ENCODE assay signal across 20 cellular contexts in the genomic region with DNA sequence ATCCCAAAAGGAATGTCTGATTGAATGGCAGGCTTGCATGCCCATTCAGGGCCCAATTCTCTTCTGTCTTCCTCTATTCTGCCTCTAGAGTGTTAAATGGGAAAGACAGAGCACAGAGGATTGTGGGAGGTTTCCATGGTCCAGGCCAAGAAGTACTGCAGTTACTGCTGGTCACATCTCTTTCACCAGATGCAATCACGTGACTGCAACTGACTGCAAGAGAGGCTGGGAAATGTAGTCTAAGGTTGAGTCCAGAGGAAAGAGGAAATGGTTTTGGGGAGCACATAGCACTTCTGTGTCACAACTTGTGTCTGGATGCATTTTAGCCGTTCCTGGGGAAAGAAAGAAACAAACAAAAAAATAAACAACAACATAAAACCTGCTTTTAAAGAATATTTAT.
DNase-seq lines count a peak whose midpoint lies in the region; ATAC-seq, FAIRE-seq and TF ChIP-seq lines count a peak whose summit lies in the region.
"Had no signal": no experiment of that assay in that cellular context is flagged by ENCODE, and none has a peak within 500 bp of the region (broad histone marks: within the 10 kb centered on the region; RNA-seq: fewer than 3 reads in every experiment).

No MANE protein-coding gene starts in this region.

- 0% methylated on average over 2 of the region's 2 CpGs for WGBS in K562 (ENCODE audit: insufficient coverage, low coverage, missing lambda C conversion rate)

- H4K20me1 ChIP-seq in K562 (replicated peaks; ENCODE audit: control insufficient read depth, insufficient read depth, low read length) = no peaks in the 10 kb centered on the region

- TF ChIP-seq POLR2A in K562 (conservative IDR thresholded peaks at IDR 0.05) = no peak
- no peak for TF ChIP-seq POLR2A in GM18505 (IDR thresholded peaks at IDR 0.05; ENCODE audit: borderline replicate concordance, extremely low read depth, insufficient read depth, insufficient read length)

- no peaks in the 10 kb centered on the region; the same call in 1 of the 2 replicates for H3K9me3 ChIP-seq in K562 (replicated peaks; ENCODE audit: control insufficient read depth, insufficient read depth, low read depth, low read length)
- H3K9me3 ChIP-seq: breast epithelium, MG63 had no signal

- no peak overlapping the region for H2AFZ ChIP-seq in K562 (ENCODE audit: low read depth, low read length)

- TF ChIP-seq CTCF in K562 (IDR thresholded peaks at IDR 0.05 in 2 of 3, conservative IDR thresholded peaks at IDR 0.05 in 1 of 3; ENCODE audit: insufficient read depth in 2 of 3, low read depth in 1 of 3, low read length in 3 of 3) = no peak

- CTCF ChIA-PET in K562 (lab: Yijun Ruan, JAX; ENCODE audit: low intra/inter-chr PET ratio) = no interaction called here
- CTCF ChIA-PET in activated CD8-positive, alpha-beta T cell treated with anti-CD3 and anti-CD28 coated beads, Interleukin-2, amount 10 ng/mL, durations not matched to agents 7 days and 5 days (lab: Charles Lee) = no interaction called here

- no peak for ATAC-seq in K562
- ATAC-seq in HG02970 (IDR thresholded peaks at IDR 0.05; ENCODE audit: low FRiP score, unreplicated experiment) = no peak
- no peak for ATAC-seq in activated CD8-positive, alpha-beta T cell treated with anti-CD3 and anti-CD28 coated beads, Interleukin-2, amount 10 ng/mL, durations not matched to agents 7 days and 5 days
- no peak for ATAC-seq in GM18505 (IDR thresholded peaks at IDR 0.05; ENCODE audit: unreplicated experiment)
- ATAC-seq: activated CD4-positive, CD25-positive, alpha-beta regulatory T cell treated with anti-CD3 and anti-CD28 coated beads, Interleukin-2, amount 50 U/mL, for 24 hours had no signal

- no peaks in the 10 kb centered on the region for H3K27me3 Mint-ChIP-seq in activated CD8-positive, alpha-beta T cell treated with anti-CD3 and anti-CD28 coated beads, Interleukin-2, amount 10 ng/mL, durations not matched to agents 7 days and 5 days (ENCODE audit: low read depth)
- H3K27me3 Mint-ChIP-seq: activated naive CD8-positive, alpha-beta T cell had no signal

- H3K27ac ChIP-seq in K562 (ENCODE audit: extremely low read depth, low read depth, low read length) = no peak overlapping the region
- H3K27ac ChIP-seq: breast epithelium had no signal

- peak; percentile 25 for DNase-seq in SKM-1 treated with dmso at 0.1 percent for 144 hours (lab: John Stamatoyannopoulos, UW; ENCODE audit: unreplicated experiment)
- no peak for DNase-seq in SKM-1 (lab: John Stamatoyannopoulos, UW; ENCODE audit: unreplicated experiment)
- peak; percentile 19 to 72 for DNase-seq in NOMO-1 (lab: John Stamatoyannopoulos, UW; ENCODE audit: unreplicated experiment in 2 of 2)
- DNase-seq in K562 (ENCODE audit: extremely low read depth in 1 of 4, low spot score in 3 of 4) = peak in 1 of 4 experiments; percentile 2
- no peak for DNase-seq in activated CD4-positive, alpha-beta T cell treated with anti-CD3 and anti-CD28 coated beads, Interleukin-2, amount 50 U/mL, for 48 hours
- no peak for DNase-seq in activated CD8-positive, alpha-beta T cell treated with anti-CD3 and anti-CD28 coated beads, Interleukin-2, amount 10 ng/mL, durations not matched to agents 7 days and 5 days
- DNase-seq: ACHN; effector memory CD4-positive, alpha-beta T cell; MG63; nucleus accumbens; stimulated activated naive CD4-positive, alpha-beta T cell had no signal

- POLR2A ChIA-PET in K562 (lab: Yijun Ruan, JAX) = no interaction called here
- POLR2A ChIA-PET in activated CD8-positive, alpha-beta T cell treated with anti-CD3 and anti-CD28 coated beads, Interleukin-2, amount 10 ng/mL, durations not matched to agents 7 days and 5 days (lab: Charles Lee) = no interaction called here

- no peak overlapping the region for H3K4me3 ChIP-seq in K562
- H3K4me3 ChIP-seq: breast epithelium, MG63 had no signal

- H3K9ac ChIP-seq in K562 (ENCODE audit: insufficient read depth in 1 of 2, low read depth in 2 of 2, low read length in 2 of 2) = no peak overlapping the region

- no peak for TF ChIP-seq EP300 in K562 (IDR thresholded peaks at IDR 0.05; ENCODE audit: low read length)

- no TSS peak for BruUV-seq in K562 (replicated peaks; lab: Mats Ljungman, UMichigan)

- no peak for TF ChIP-seq RAD21 in K562 (CRISPR knock-in tag; conservative IDR thresholded peaks at IDR 0.05 in 1 of 2, IDR thresholded peaks at IDR 0.05 in 1 of 2)

- no peaks in the 10 kb centered on the region for H3K9me1 ChIP-seq in K562 (ENCODE audit: control insufficient read depth, insufficient read depth, low read length)

- no peaks in the 10 kb centered on the region for H3K36me3 Mint-ChIP-seq in activated CD8-positive, alpha-beta T cell treated with anti-CD3 and anti-CD28 coated beads, Interleukin-2, amount 10 ng/mL, durations not matched to agents 7 days and 5 days (ENCODE audit: low read depth)
- H3K36me3 Mint-ChIP-seq: activated naive CD8-positive, alpha-beta T cell; mesothelial cell of epicardium had no signal

- no peaks in the 10 kb centered on the region for H3K4me1 Mint-ChIP-seq in activated CD8-positive, alpha-beta T cell treated with anti-CD3 and anti-CD28 coated beads, Interleukin-2, amount 10 ng/mL, durations not matched to agents 7 days and 5 days (ENCODE audit: low read depth)
- H3K4me1 Mint-ChIP-seq: mesothelial cell of epicardium had no signal

- H3K4me1 ChIP-seq in K562 (replicated peaks in 1 of 2; ENCODE audit: control insufficient read depth in 2 of 2, insufficient read depth in 2 of 2, low read length in 2 of 2) = no peaks in the 10 kb centered on the region
- H3K4me1 ChIP-seq: breast epithelium had no signal

- no peak overlapping the region for H3K27ac Mint-ChIP-seq in activated CD8-positive, alpha-beta T cell treated with anti-CD3 and anti-CD28 coated beads, Interleukin-2, amount 10 ng/mL, durations not matched to agents 7 days and 5 days
- H3K27ac Mint-ChIP-seq: activated naive CD8-positive, alpha-beta T cell; mesothelial cell of epicardium had no signal

- H3K36me3 ChIP-seq in K562 (ENCODE audit: control insufficient read depth, insufficient read depth, low read length) = no peaks in the 10 kb centered on the region
- H3K36me3 ChIP-seq: breast epithelium, MG63 had no signal

- no peaks in the 10 kb centered on the region for H3K9me3 Mint-ChIP-seq in activated CD8-positive, alpha-beta T cell treated with anti-CD3 and anti-CD28 coated beads, Interleukin-2, amount 10 ng/mL, durations not matched to agents 7 days and 5 days (ENCODE audit: insufficient read depth)

- intact Hi-C loops in K562 (cut with micrococcal nuclease) = no loop called here

- H3K4me3 Mint-ChIP-seq in activated CD8-positive, alpha-beta T cell treated with anti-CD3 and anti-CD28 coated beads, Interleukin-2, amount 10 ng/mL, durations not matched to agents 7 days and 5 days = no peak overlapping the region
- H3K4me3 Mint-ChIP-seq: activated naive CD8-positive, alpha-beta T cell; mesothelial cell of epicardium had no signal

- no peaks in the 10 kb centered on the region for H3K27me3 ChIP-seq in K562 (ENCODE audit: control insufficient read depth in 2 of 2, insufficient read depth in 2 of 2, low read length in 2 of 2)
- H3K27me3 ChIP-seq: breast epithelium, MG63 had no signal

- no peaks in the 10 kb centered on the region for H3K79me2 ChIP-seq in K562 (ENCODE audit: control insufficient read depth, insufficient read depth, low read length)

- in situ Hi-C loops in K562 (cut with MboI) = no loop called here

- FAIRE-seq in K562 (lab: Jason Lieb, UNC) = no peak
- FAIRE-seq: frontal cortex, H54, islet of Langerhans had no signal

- no peak overlapping the region for H3K4me2 ChIP-seq in K562 (ENCODE audit: insufficient read depth, low read length)

TF ChIP-seq in K562, 482 proteins besides CTCF, POLR2A, EP300 and RAD21:
- TF ChIP-seq ZFPM2 (CRISPR knock-in tag; IDR thresholded peaks at IDR 0.05) = no peak
- TF ChIP-seq, protein P1, sequence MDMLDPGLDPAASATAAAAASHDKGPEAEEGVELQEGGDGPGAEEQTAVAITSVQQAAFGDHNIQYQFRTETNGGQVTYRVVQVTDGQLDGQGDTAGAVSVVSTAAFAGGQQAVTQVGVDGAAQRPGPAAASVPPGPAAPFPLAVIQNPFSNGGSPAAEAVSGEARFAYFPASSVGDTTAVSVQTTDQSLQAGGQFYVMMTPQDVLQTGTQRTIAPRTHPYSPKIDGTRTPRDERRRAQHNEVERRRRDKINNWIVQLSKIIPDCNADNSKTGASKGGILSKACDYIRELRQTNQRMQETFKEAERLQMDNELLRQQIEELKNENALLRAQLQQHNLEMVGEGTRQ (CRISPR knock-in tag; IDR thresholded peaks at IDR 0.05) = peak; percentile 32; the same call in 1 of the 2 replicates
- no peak for TF ChIP-seq ZNF324 (CRISPR knock-in tag; IDR thresholded peaks at IDR 0.05)
- TF ChIP-seq, protein P2, sequence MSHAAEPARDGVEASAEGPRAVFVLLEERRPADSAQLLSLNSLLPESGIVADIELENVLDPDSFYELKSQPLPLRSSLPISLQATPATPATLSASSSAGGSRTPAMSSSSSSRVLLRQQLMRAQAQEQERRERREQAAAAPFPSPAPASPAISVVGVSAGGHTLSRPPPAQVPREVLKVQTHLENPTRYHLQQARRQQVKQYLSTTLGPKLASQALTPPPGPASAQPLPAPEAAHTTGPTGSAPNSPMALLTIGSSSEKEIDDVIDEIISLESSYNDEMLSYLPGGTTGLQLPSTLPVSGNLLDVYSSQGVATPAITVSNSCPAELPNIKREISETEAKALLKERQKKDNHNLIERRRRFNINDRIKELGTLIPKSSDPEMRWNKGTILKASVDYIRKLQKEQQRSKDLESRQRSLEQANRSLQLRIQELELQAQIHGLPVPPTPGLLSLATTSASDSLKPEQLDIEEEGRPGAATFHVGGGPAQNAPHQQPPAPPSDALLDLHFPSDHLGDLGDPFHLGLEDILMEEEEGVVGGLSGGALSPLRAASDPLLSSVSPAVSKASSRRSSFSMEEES (CRISPR knock-in tag; IDR thresholded peaks at IDR 0.05) = peak; percentile 79
TF ChIP-seq in K562: peak in this region for 2.

Comparison
In these comparisons a context has a peak if more than half of its experiments do, and no peak if none do; other contexts are left out.
1. DNase-seq: peak in SKM-1 treated with dmso at 0.1 percent for 144 hours (single experiment) and NOMO-1 (2 of 2); none in SKM-1 (single experiment), activated CD4-positive, alpha-beta T cell treated with anti-CD3 and anti-CD28 coated beads, Interleukin-2, amount 50 U/mL, for 48 hours (0 of 2) and activated CD8-positive, alpha-beta T cell treated with anti-CD3 and anti-CD28 coated beads, Interleukin-2, amount 10 ng/mL, durations not matched to agents 7 days and 5 days (single experiment).